ENCODE assay signal across 21 cellular contexts in the genomic region with DNA sequence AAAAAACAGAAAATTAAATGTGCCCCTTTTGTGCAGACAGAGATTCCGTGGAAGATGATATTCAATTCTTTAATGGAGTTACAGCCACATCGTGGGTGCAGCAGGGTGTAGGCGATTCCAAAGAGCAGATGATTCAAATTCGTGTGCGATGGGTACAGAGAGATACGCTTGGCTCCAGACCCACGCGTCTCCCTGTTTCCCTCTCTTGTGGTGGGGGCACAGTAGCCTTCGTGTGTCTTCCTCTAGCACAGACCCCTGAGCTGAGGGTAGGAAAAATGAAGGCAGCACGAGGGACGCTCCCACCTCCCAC. TPM values are rescaled to one million over a fixed set of nuclear protein-coding genes. Genes with fewer than 3 reads are reported as not detected.
A peak's percentile ranks its signal among the peaks of the same experiment; 100 is the strongest.
DNase-seq lines count a peak whose midpoint lies in the region; ATAC-seq lines count a peak whose summit lies in the region.
"Had no signal": no experiment of that assay in that cellular context is flagged by ENCODE, and none has a peak within 500 bp of the region (broad histone marks: within the 10 kb centered on the region; RNA-seq: fewer than 3 reads in every experiment).

No MANE protein-coding gene starts in this region.

- H2BK15ac ChIP-seq in mesenchymal stem cell (ENCODE audit: low read depth, poor library complexity, severe bottlenecking), result no peak overlapping the region

- no peak overlapping the region for H4K8ac ChIP-seq in mesenchymal stem cell (ENCODE audit: low read length)

- no peak overlapping the region for H2AK5ac ChIP-seq in mesenchymal stem cell (ENCODE audit: low read length, severe bottlenecking)

- no peaks in the 10 kb centered on the region for H3K79me1 ChIP-seq in mesenchymal stem cell (replicated peaks; ENCODE audit: low read length, poor library complexity, severe bottlenecking)

- no peak overlapping the region for H2AFZ ChIP-seq in mesenchymal stem cell (ENCODE audit: low read depth, low read length)
- H2AFZ ChIP-seq: GM23248 had no signal

- H2BK12ac ChIP-seq in mesenchymal stem cell (ENCODE audit: low read length in 2 of 2), result no peak overlapping the region

- H3K9ac ChIP-seq in mesenchymal stem cell (ENCODE audit: low read length), result no peak overlapping the region
- H3K9ac ChIP-seq: GM23248 had no signal

- peak; percentile 61 for DNase-seq in Ammon's horn (ENCODE audit: low spot score)
- DNase-seq in caudate nucleus (lab: John Stamatoyannopoulos, UW), result peak in 41 of 61 donors; percentile 2 to 87 (median 45)
- no peak for DNase-seq in mesenchymal stem cell
- peak; percentile 36 for DNase-seq in occipital lobe (lab: John Stamatoyannopoulos, UW)
- no peak for DNase-seq in NCI-H1417 treated with DMSO at 0.1 percent for 48 hours (lab: John Stamatoyannopoulos, UW)
- DNase-seq in NCI-H1694 treated with DMSO at 0.1 percent for 48 hours (lab: John Stamatoyannopoulos, UW), result no peak
- DNase-seq in SIG-M5 (lab: John Stamatoyannopoulos, UW), result no peak
- DNase-seq: BE2C; C1 segment of cervical spinal cord; Caco-2; CD4-positive, CD25-positive, alpha-beta regulatory T cell; CD8-positive, alpha-beta T cell; DMS153; DND-41; GM23248; H7; HCEC 1CT had no signal

- H3K14ac ChIP-seq in mesenchymal stem cell (ENCODE audit: low read length in 2 of 2), result no peak overlapping the region

- no peak overlapping the region for H2BK120ac ChIP-seq in mesenchymal stem cell (ENCODE audit: low read depth, low read length)

- no peak overlapping the region for H3K27ac ChIP-seq in caudate nucleus (ENCODE audit: low read depth, low read length)
- H3K27ac ChIP-seq in mesenchymal stem cell (ENCODE audit: low read length, poor library complexity, severe bottlenecking), result no peak overlapping the region
- H3K27ac ChIP-seq: 22Rv1, GM23248 had no signal

- H3K9me3 ChIP-seq in mesenchymal stem cell (ENCODE audit: control insufficient read depth, low read length), result no peaks in the 10 kb centered on the region
- H3K9me3 ChIP-seq: BE2C, Caco-2 had no signal

- peaks cover 19 to 24% of the 10 kb centered on the region in 2 experiments for H3K27me3 ChIP-seq in mesenchymal stem cell (ENCODE audit: control insufficient read depth in 1 of 2, insufficient read depth in 1 of 2, low read length in 2 of 2)
- H3K27me3 ChIP-seq: BE2C had no signal

- H3K4ac ChIP-seq in mesenchymal stem cell (ENCODE audit: low read depth in 1 of 2, low read length in 2 of 2), result no peak overlapping the region

- H3K4me2 ChIP-seq in mesenchymal stem cell (ENCODE audit: low read length, poor library complexity, severe bottlenecking), result no peak overlapping the region

- H3K4me3 ChIP-seq in mesenchymal stem cell (ENCODE audit: insufficient read depth in 1 of 2, low read depth in 1 of 2, low read length in 2 of 2), result no peak overlapping the region
- H3K4me3 ChIP-seq: GM23248 had no signal

- no peak for ATAC-seq in GM19463 (IDR thresholded peaks at IDR 0.05; ENCODE audit: unreplicated experiment)
- ATAC-seq: CD8-positive, alpha-beta T cell had no signal

- H3K36me3 ChIP-seq in mesenchymal stem cell (ENCODE audit: control insufficient read depth in 1 of 2, insufficient read depth in 2 of 2, low read depth in 1 of 2, low read length in 2 of 2), result no peaks in the 10 kb centered on the region
- H3K36me3 ChIP-seq: BE2C had no signal

- no peak overlapping the region for H2BK5ac ChIP-seq in mesenchymal stem cell (ENCODE audit: low read depth, low read length, poor library complexity, severe bottlenecking)

- WGBS in mesenchymal stem cell, result 96% methylated on average over 7 of the region's 11 CpGs

- no peak overlapping the region for H3K23ac ChIP-seq in mesenchymal stem cell (ENCODE audit: low read length in 2 of 2)

- H3K18ac ChIP-seq in mesenchymal stem cell (ENCODE audit: low read depth in 1 of 2, low read length in 2 of 2), result no peak overlapping the region

- no peaks in the 10 kb centered on the region for H3K4me1 ChIP-seq in mesenchymal stem cell (ENCODE audit: control insufficient read depth, insufficient read depth, low read depth, low read length)
- H3K4me1 ChIP-seq: BE2C, Caco-2 had no signal

- H4K91ac ChIP-seq in mesenchymal stem cell (ENCODE audit: low read length), result peak overlapping the region; percentile 34

RNA-seq across cellular contexts. Expression of a gene that starts 4.8 kb away (rescaled TPM):
- not detected for polyA plus RNA-seq in mesenchymal stem cell (2013, experiment 1 of 2)
- polyA plus RNA-seq in mesenchymal stem cell (2013, experiment 2 of 2), result not detected
- not detected for total RNA-seq in occipital lobe
- total RNA-seq: Caco-2; CD4-positive, CD25-positive, alpha-beta regulatory T cell; CD8-positive, alpha-beta T cell; GM23248; H1; H7 had no signal
- polyA plus RNA-seq: AG04450; CD4-positive, CD25-positive, alpha-beta regulatory T cell; GM23248; H1 had no signal

RNA-seq across cellular contexts. Expression of a gene that starts 38.4 kb away (rescaled TPM):
- polyA plus RNA-seq in mesenchymal stem cell (2013, experiment 1 of 2), result 16.4 TPM
- 16.0 TPM for polyA plus RNA-seq in mesenchymal stem cell (2013, experiment 2 of 2)
- 1.7 TPM for total RNA-seq in occipital lobe

RNA-seq across cellular contexts. Expression of a gene that starts 38.7 kb away (rescaled TPM):
- polyA plus RNA-seq in mesenchymal stem cell (2013, experiment 1 of 2), result 15.2 TPM
- polyA plus RNA-seq in mesenchymal stem cell (2013, experiment 2 of 2), result 15.4 TPM
- 24.0 TPM for total RNA-seq in occipital lobe

RNA-seq across cellular contexts. Expression of a gene that starts 45.3 kb away (rescaled TPM):
- 109 TPM for polyA plus RNA-seq in mesenchymal stem cell (2013, experiment 1 of 2)
- 119 TPM for polyA plus RNA-seq in mesenchymal stem cell (2013, experiment 2 of 2)
- total RNA-seq in occipital lobe, result 28.7 TPM

RNA-seq across cellular contexts. Expression of a gene that starts 45.6 kb away (rescaled TPM):
- polyA plus RNA-seq in mesenchymal stem cell (2013, experiment 1 of 2), result 22.5 TPM
- polyA plus RNA-seq in mesenchymal stem cell (2013, experiment 2 of 2), result 20.6 TPM
- total RNA-seq in occipital lobe, result 2.3 TPM

Comparison
In these comparisons a context has a peak if more than half of its experiments do, and no peak if none do; other contexts are left out.
1. DNase-seq: peak in Ammon's horn (single experiment), caudate nucleus (41 of 61) and occipital lobe (single experiment); none in mesenchymal stem cell (single experiment), NCI-H1417 treated with DMSO at 0.1 percent for 48 hours (single experiment), NCI-H1694 treated with DMSO at 0.1 percent for 48 hours (single experiment) and SIG-M5 (single experiment).